In genomic region chr6:39887692-39888450, GRCh38 we compare ENCODE assay signal across 12 cellular contexts. TPM values are rescaled to one million over a fixed set of nuclear protein-coding genes. Genes with fewer than 3 reads are reported as not detected.
A peak's percentile ranks its signal among the peaks of the same experiment; 100 is the strongest.
DNase-seq lines count a peak whose midpoint lies in the region; ATAC-seq and TF ChIP-seq lines count a peak whose summit lies in the region.
"Had no signal": no experiment of that assay in that cellular context is flagged by ENCODE, and none has a peak within 500 bp of the region (broad histone marks: within the 10 kb centered on the region; RNA-seq: fewer than 3 reads in every experiment).

No MANE protein-coding gene starts in this region.

- H3K4me1 ChIP-seq in A673 (ENCODE audit: insufficient read depth, low read length, poor library complexity, severe bottlenecking) (no peaks in the 10 kb centered on the region), RWPE2 (ENCODE audit: insufficient read depth, poor library complexity, severe bottlenecking) (no peaks in the 10 kb centered on the region)
- H3K4me1 ChIP-seq: A549 had no signal

- no peaks in the 10 kb centered on the region for H3K36me3 Mint-ChIP-seq in nephron (ENCODE audit: low read depth)
- H3K36me3 Mint-ChIP-seq in natural killer cell = no peaks in the 10 kb centered on the region
- H3K36me3 Mint-ChIP-seq in T-helper 17 cell (ENCODE audit: low read depth) = no peaks in the 10 kb centered on the region
- H3K36me3 Mint-ChIP-seq in MCF 10A (ENCODE audit: insufficient read depth, unreplicated experiment) = no peaks in the 10 kb centered on the region

- H3K27ac ChIP-seq in A673 (ENCODE audit: low read depth, low read length, poor library complexity, severe bottlenecking) (no peak overlapping the region), RWPE2 (ENCODE audit: poor library complexity, severe bottlenecking) (no peak overlapping the region)
- H3K27ac ChIP-seq: A549 had no signal

- H3K9me3 Mint-ChIP-seq in nephron = no peaks in the 10 kb centered on the region
- no peaks in the 10 kb centered on the region for H3K9me3 Mint-ChIP-seq in natural killer cell
- H3K9me3 Mint-ChIP-seq in MCF 10A (ENCODE audit: unreplicated experiment) = no peaks in the 10 kb centered on the region
- H3K9me3 Mint-ChIP-seq: dendritic cell treated with granulocyte-macrophage colony-stimulating factor and Interleukin-4, amounts not matched to agents 40 ng/mL and 50 ng/mL, for 4 days had no signal

- peak; percentile 83 for ATAC-seq in RWPE2 (ENCODE audit: low read depth)
- no peak for ATAC-seq in natural killer cell
- no peak for ATAC-seq in T-helper 17 cell
- ATAC-seq: HCT116 had no signal

- TF ChIP-seq CTCF in A673 (conservative IDR thresholded peaks at IDR 0.05; ENCODE audit: low read depth, low read length) (no peak), RWPE2 (IDR thresholded peaks at IDR 0.05; ENCODE audit: poor library complexity, severe bottlenecking) (no peak), fibroblast of villous mesenchyme (IDR thresholded peaks at IDR 0.05; ENCODE audit: insufficient read depth, low read depth, low read length) (no peak), nephron (IDR thresholded peaks at IDR 0.05; ENCODE audit: unreplicated experiment in 3 of 3) (no peak), natural killer cell (IDR thresholded peaks at IDR 0.05) (no peak), MCF 10A (IDR thresholded peaks at IDR 0.05; ENCODE audit: unreplicated experiment) (no peak)

- H3K27me3 ChIP-seq in A673 (replicated peaks; ENCODE audit: insufficient read depth, low read depth, low read length, poor library complexity) (no peaks in the 10 kb centered on the region), RWPE2 (ENCODE audit: insufficient read depth, poor library complexity, severe bottlenecking) (no peaks in the 10 kb centered on the region)

- intact Hi-C loops in A673 (cut with micrococcal nuclease; ENCODE audit: unreplicated experiment) (no loop called here), natural killer cell (cut with micrococcal nuclease) (no loop called here), MCF 10A (cut with micrococcal nuclease) (no loop called here)

- H3K36me3 ChIP-seq in A673 (ENCODE audit: insufficient read depth, low read length, poor library complexity, severe bottlenecking) = no peaks in the 10 kb centered on the region
- no peaks in the 10 kb centered on the region for H3K36me3 ChIP-seq in RWPE2 (ENCODE audit: low read depth)

- CTCF ChIA-PET in A673 (lab: Charles Lee) = interaction anchor here (1.8 kb wide), 1 partner anchor 525 kb away, joined by 5 read pairs; no protein-coding TSS in a partner anchor
- CTCF ChIA-PET in MCF 10A (lab: Yijun Ruan, JAX) = interaction anchor here (0.7 to 1.1 kb wide), 2 partner anchors 25 to 512 kb away, joined by 3 to 4 read pairs; no protein-coding TSS in a partner anchor

- no TSS peak for BruUV-seq in A673 (replicated peaks; lab: Mats Ljungman, UMichigan)
- BruUV-seq in MCF 10A (replicated peaks; lab: Mats Ljungman, UMichigan) = no TSS peak

- H3K4me3 ChIP-seq in A673 (ENCODE audit: low read depth, low read length, poor library complexity, severe bottlenecking) = no peak overlapping the region
- no peak overlapping the region for H3K4me3 ChIP-seq in RWPE2 (ENCODE audit: severe bottlenecking)
- no peak overlapping the region for H3K4me3 ChIP-seq in fibroblast of villous mesenchyme (ENCODE audit: low read depth, low read length)
- H3K4me3 ChIP-seq: A549 had no signal

- H3K4me3 Mint-ChIP-seq in nephron = no peak overlapping the region
- no peak overlapping the region for H3K4me3 Mint-ChIP-seq in natural killer cell
- no peak overlapping the region for H3K4me3 Mint-ChIP-seq in T-helper 17 cell
- no peak overlapping the region for H3K4me3 Mint-ChIP-seq in MCF 10A (ENCODE audit: unreplicated experiment)
- H3K4me3 Mint-ChIP-seq: dendritic cell treated with granulocyte-macrophage colony-stimulating factor and Interleukin-4, amounts not matched to agents 40 ng/mL and 50 ng/mL, for 4 days had no signal

- POLR2A ChIA-PET in A673 (lab: Charles Lee; ENCODE audit: low non-redundant PET) (no interaction called here), MCF 10A (lab: Yijun Ruan, JAX) (no interaction called here)

- H3K27ac Mint-ChIP-seq in nephron (peak overlapping the region; percentile 91 to 95 (median 91)), natural killer cell (no peak overlapping the region), T-helper 17 cell (no peak overlapping the region), MCF 10A (ENCODE audit: low read depth, unreplicated experiment) (no peak overlapping the region)
- H3K27ac Mint-ChIP-seq: dendritic cell treated with granulocyte-macrophage colony-stimulating factor and Interleukin-4, amounts not matched to agents 40 ng/mL and 50 ng/mL, for 4 days had no signal

- H3K9me3 ChIP-seq in A673 (ENCODE audit: low read depth, low read length, poor library complexity, severe bottlenecking) (no peaks in the 10 kb centered on the region), RWPE2 (ENCODE audit: severe bottlenecking) (no peaks in the 10 kb centered on the region), T-helper 17 cell (ENCODE audit: control insufficient read depth, low read length, poor library complexity, severe bottlenecking) (no peaks in the 10 kb centered on the region)
- H3K9me3 ChIP-seq: A549 had no signal

- H3K27me3 Mint-ChIP-seq in nephron (ENCODE audit: low read depth) (peaks cover 4% of the 10 kb centered on the region), natural killer cell (ENCODE audit: low read depth in 2 of 2) (peaks cover 13 to 21% of the 10 kb centered on the region in 2 donors), T-helper 17 cell (peaks cover 42% of the 10 kb centered on the region), MCF 10A (ENCODE audit: insufficient read depth, unreplicated experiment) (no peaks in the 10 kb centered on the region)

- H3K4me1 Mint-ChIP-seq in nephron = peaks cover 52% of the 10 kb centered on the region
- H3K4me1 Mint-ChIP-seq in natural killer cell = no peaks in the 10 kb centered on the region
- H3K4me1 Mint-ChIP-seq in T-helper 17 cell = no peaks in the 10 kb centered on the region
- no peaks in the 10 kb centered on the region for H3K4me1 Mint-ChIP-seq in MCF 10A (ENCODE audit: insufficient read depth, unreplicated experiment)

- DNase-seq in A673 (ENCODE audit: low spot score) (peak; percentile 58), RWPE2 (ENCODE audit: low spot score) (no peak), fibroblast of villous mesenchyme (ENCODE audit: low read depth) (peak; percentile 94), natural killer cell (no peak), T-helper 17 cell (no peak), NCI-H2171 treated with DMSO at 0.1 percent for 48 hours (lab: John Stamatoyannopoulos, UW) (no peak), MCF 10A (ENCODE audit: unreplicated experiment) (no peak)
- DNase-seq: OCI-M1 had no signal

RNA-seq across cellular contexts. Expression of gene MOCS1, which starts 46.4 kb away (rescaled TPM):
- total RNA-seq in A673 (2021) (2.5 and 4.0 TPM in 2 replicates), fibroblast of villous mesenchyme (5.2 and 10.8 TPM in 2 replicates), natural killer cell (1 to 10 TPM in 2 of 3 donors, under 1 TPM in 1; 0.60 to 1.6 (median 1.5) TPM), T-helper 17 cell (under 1 TPM; 0.37 to 0.52 TPM), MCF 10A (2022) (4.9 and 5.3 TPM in 2 replicates)

Comparison
In these comparisons a context has a peak if more than half of its experiments do, and no peak if none do; other contexts are left out.
1. DNase-seq: peak in A673 (single experiment) and fibroblast of villous mesenchyme (single experiment); none in RWPE2 (single experiment), natural killer cell (single experiment), T-helper 17 cell (0 of 3), NCI-H2171 treated with DMSO at 0.1 percent for 48 hours (single experiment) and MCF 10A (single experiment).
2. H3K27ac Mint-ChIP-seq: peak in nephron (3 of 3); none in natural killer cell (0 of 2), T-helper 17 cell (single experiment) and MCF 10A (single experiment).